ENCODE assay signal across 8 cellular contexts in genomic region chr3:64533565-64534317, GRCh38.
DNase-seq lines count a peak whose midpoint lies in the region; TF ChIP-seq lines count a peak whose summit lies in the region.

No MANE protein-coding gene starts in this region.

- TF ChIP-seq CTCF in retinal pigment epithelial cell (conservative IDR thresholded peaks at IDR 0.05; ENCODE audit: low read depth, low read length), result peak; percentile 91

- H3K4me3 ChIP-seq in retinal pigment epithelial cell (ENCODE audit: low read length), result no peak overlapping the region

- POLR2A ChIA-PET in HEK293T (lab: Yijun Ruan, JAX), result interaction anchor here (1.0 kb wide), 1 partner anchor 152 kb away, joined by 3 read pairs; no protein-coding TSS in a partner anchor

- DNase-seq in activated CD4-positive, CD25-positive, alpha-beta regulatory T cell treated with anti-CD3 and anti-CD28 coated beads, Interleukin-2, amount 50 U/mL, for 16 hours (ENCODE audit: low read depth, low spot score), result peak; percentile 3
- no peak for DNase-seq in activated CD4-positive, CD25-positive, alpha-beta regulatory T cell (lab: John Stamatoyannopoulos, UW)
- peak; percentile 86 for DNase-seq in HEK293T (ENCODE audit: extremely low spot score)
- peak; percentile 57 for DNase-seq in M059J (ENCODE audit: low read depth)
- peak; percentile 67 for DNase-seq in RPMI8226
- DNase-seq in amygdala (lab: John Stamatoyannopoulos, UW), result peak; percentile 7 to 86 (median 68)
- DNase-seq in hepatic stellate cell (ENCODE audit: low spot score), result peak; percentile 64
- DNase-seq in retinal pigment epithelial cell (ENCODE audit: low read depth), result peak; percentile 73

- CTCF ChIA-PET in HEK293T (lab: Yijun Ruan, JAX), result interaction anchor here (0.5 to 1.7 kb wide), 13 partner anchors 10 to 1198 kb away, joined by 3 to 8 read pairs (median 3); no protein-coding TSS in a partner anchor

TF ChIP-seq in HEK293T, 16 proteins besides CTCF, POLR2A, EP300 and RAD21:
- TF ChIP-seq SP1 (IDR thresholded peaks at IDR 0.05) (no peak), FOXK2 (IDR thresholded peaks at IDR 0.05) (no peak), FOXA1 (IDR thresholded peaks at IDR 0.05) (no peak), ELF4 (IDR thresholded peaks at IDR 0.05) (no peak), TARDBP (IDR thresholded peaks at IDR 0.05) (no peak), LEF1 (IDR thresholded peaks at IDR 0.05; ENCODE audit: borderline replicate concordance) (no peak), ARNT (IDR thresholded peaks at IDR 0.05) (no peak), CTBP1 (IDR thresholded peaks at IDR 0.05; ENCODE audit: borderline replicate concordance) (no peak), L3MBTL2 (conservative IDR thresholded peaks at IDR 0.05) (no peak), ZNF384 (IDR thresholded peaks at IDR 0.05) (no peak), FOXM1 (IDR thresholded peaks at IDR 0.05; ENCODE audit: borderline replicate concordance) (no peak), BHLHE40 (IDR thresholded peaks at IDR 0.05; ENCODE audit: borderline replicate concordance) (no peak), HDGF (IDR thresholded peaks at IDR 0.05; ENCODE audit: borderline replicate concordance) (no peak), SUZ12 (IDR thresholded peaks at IDR 0.05) (no peak)

Comparison
In these comparisons a context has a peak if more than half of its experiments do, and no peak if none do; other contexts are left out.
1. DNase-seq: peak in activated CD4-positive, CD25-positive, alpha-beta regulatory T cell treated with anti-CD3 and anti-CD28 coated beads, Interleukin-2, amount 50 U/mL, for 16 hours (single experiment), HEK293T (single experiment), M059J (single experiment), RPMI8226 (single experiment), amygdala (56 of 56), hepatic stellate cell (single experiment) and retinal pigment epithelial cell (single experiment); none in activated CD4-positive, CD25-positive, alpha-beta regulatory T cell (0 of 4).